Comparison of ENCODE assay signal across 16 cellular contexts in the genomic region with DNA sequence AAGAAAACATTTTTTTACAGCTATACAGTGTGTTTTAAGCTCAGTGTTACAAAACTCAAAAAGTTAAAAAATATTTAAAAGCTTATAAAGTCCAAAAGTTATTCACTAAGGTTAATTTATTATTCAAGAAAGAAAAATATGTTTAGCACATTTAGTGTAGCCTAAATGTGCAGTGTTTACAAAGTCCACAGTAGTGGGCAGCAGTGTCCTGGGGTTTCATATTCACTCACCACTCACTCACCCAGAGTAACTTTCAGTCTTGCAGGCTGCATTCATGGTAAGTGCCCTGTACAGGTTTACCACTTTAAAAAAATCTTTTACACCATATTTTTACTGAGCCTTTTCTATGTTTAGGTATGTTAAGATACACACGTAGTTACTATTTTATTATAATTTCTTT.
"Had no signal": no experiment of that assay in that cellular context is flagged by ENCODE, and none has a peak within 500 bp of the region (broad histone marks: within the 10 kb centered on the region; RNA-seq: fewer than 3 reads in every experiment).

No MANE protein-coding gene starts in this region.

- H3K36me3 ChIP-seq: prostate gland, right lobe of liver, spleen, thoracic aorta, upper lobe of left lung had no signal

- H3K27ac ChIP-seq: prostate gland, right lobe of liver, spleen, thoracic aorta, upper lobe of left lung had no signal

- H3K9me3 ChIP-seq: mucosa of descending colon, prostate gland, right lobe of liver, spleen, thoracic aorta, upper lobe of left lung had no signal

- H3K27me3 ChIP-seq: right lobe of liver, spleen, upper lobe of left lung had no signal

- H3K4me1 ChIP-seq: prostate gland, right lobe of liver, spleen, upper lobe of left lung had no signal

- H3K4me3 ChIP-seq: mucosa of descending colon, prostate gland, right lobe of liver, spleen, thoracic aorta, upper lobe of left lung had no signal

- DNase-seq: activated CD4-positive, alpha-beta T cell treated with anti-CD3 and anti-CD28 coated beads, Interleukin-2, amount 50 U/mL, for 1 hour; activated CD4-positive, CD25-positive, alpha-beta regulatory T cell treated with anti-CD3 and anti-CD28 coated beads, Interleukin-2, amount 50 U/mL, for 72 hours; activated CD8-positive, alpha-beta memory T cell treated with anti-CD3 and anti-CD28 coated beads, Interleukin-2, amount 50 U/mL, for 4 hours; activated naive CD4-positive, alpha-beta T cell treated with anti-CD3 and anti-CD28 coated beads, Interleukin-2, amount 10 ng/mL, durations not matched to agents 7 days and 5 days; activated naive CD8-positive, alpha-beta T cell treated with anti-CD3 and anti-CD28 coated beads, Interleukin-2, amount 50 U/mL, for 24 hours; activated T-cell treated with anti-CD3 and anti-CD28 coated beads, Interleukin-2, amount 50 U/mL, for 4 hours; anterior cingulate cortex; cortex of kidney; mucosa of descending colon; naive B cell; right lobe of liver; spleen; stimulated activated CD4-positive, alpha-beta T cell treated with anti-CD3 and anti-CD28 coated beads, Interleukin-4, amount 100 ng/mL, for 4 hours; upper lobe of left lung had no signal
